Comparison of ENCODE assay signal across 8 cellular contexts in genomic region chr1:116418091-116418830, GRCh38. TPM values are rescaled to one million over a fixed set of nuclear protein-coding genes. Genes with fewer than 3 reads are reported as not detected.
A peak's percentile ranks its signal among the peaks of the same experiment; 100 is the strongest.
DNase-seq lines count a peak whose midpoint lies in the region; ATAC-seq, FAIRE-seq and TF ChIP-seq lines count a peak whose summit lies in the region.

No MANE protein-coding gene starts in this region.

- H3K79me2 ChIP-seq in H1 (ENCODE audit: control insufficient read depth in 1 of 2, insufficient read depth in 2 of 2, low read length in 2 of 2), result no peaks in the 10 kb centered on the region

- FAIRE-seq in H1 (lab: Jason Lieb, UNC), result no peak

- H2AK5ac ChIP-seq in H1 (ENCODE audit: low read depth, low read length), result no peak overlapping the region

- no peak for TF ChIP-seq EP300 in H1 (IDR thresholded peaks at IDR 0.05; ENCODE audit: borderline replicate concordance in 1 of 2, low read depth in 2 of 2, low read length in 2 of 2)

- no peaks in the 10 kb centered on the region for H3K79me1 ChIP-seq in H1 (ENCODE audit: low read depth, low read length)

- H3K4me1 ChIP-seq in H1 (replicated peaks in 1 of 4; ENCODE audit: control insufficient read depth in 3 of 4, insufficient read depth in 4 of 4, low read length in 3 of 4), result peaks cover 0 to 11% (median 6%) of the 10 kb centered on the region in 4 experiments; a peak in 6 of 7 replicates

- H3K9me3 ChIP-seq in H1 (ENCODE audit: insufficient read depth in 2 of 2, low read depth in 1 of 2, low read length in 1 of 2), result no peaks in the 10 kb centered on the region

- H4K5ac ChIP-seq in H1 (ENCODE audit: insufficient read length, low read depth, low read length), result peak overlapping the region; percentile 85

- H3K9ac ChIP-seq in H1 (replicated peaks in 1 of 4; ENCODE audit: extremely low read depth in 1 of 4, low read depth in 3 of 4, low read length in 3 of 4), result peak overlapping the region; percentile 76 to 91 (median 86)

- no peak overlapping the region for H3K14ac ChIP-seq in H1 (ENCODE audit: insufficient read length)

- peak overlapping the region; percentile 82 for H2BK5ac ChIP-seq in H1 (ENCODE audit: low read depth, low read length)

- H3K27ac ChIP-seq in C4-2B, result peak overlapping the region; percentile 79
- H3K27ac ChIP-seq in H1 (ENCODE audit: low read depth, low read length), result peak overlapping the region; percentile 24; the same call in 1 of the 2 replicates

- 6% methylated on average over 42 of the region's 48 CpGs; no CpG with 5 or more reads in 1 of the 2 experiments for WGBS in H1 (ENCODE audit: extremely low coverage in 1 of 2, insufficient coverage in 1 of 2, insufficient read length in 1 of 2, insufficient replicate concordance in 2 of 2, low coverage in 1 of 2, low lambda C conversion rate in 2 of 2, missing lambda C conversion rate in 1 of 2), 2 experiments

- TF ChIP-seq RAD21 in H1 (IDR thresholded peaks at IDR 0.05 in 1 of 2, conservative IDR thresholded peaks at IDR 0.05 in 1 of 2; ENCODE audit: low read depth in 2 of 2, low read length in 2 of 2), result peak in 1 of 2 experiments; percentile 11; a peak in 2 of 4 replicates

- peak overlapping the region; percentile 62; the same call in 1 of the 2 replicates for H2BK12ac ChIP-seq in H1 (ENCODE audit: low read depth, low read length)

- H3K4ac ChIP-seq in H1 (replicated peaks; ENCODE audit: insufficient read length, low read depth, low read length), result peak overlapping the region; percentile 76

- DNase-seq in NCI-H774 (lab: John Stamatoyannopoulos, UW), result peak; percentile 74
- DNase-seq in activated CD8-positive, alpha-beta memory T cell treated with anti-CD3 and anti-CD28 coated beads for 24 hours, result peak; percentile 94
- peak; percentile 53 to 92 for DNase-seq in H1 (ENCODE audit: low read depth in 1 of 2, low spot score in 2 of 2)
- DNase-seq in mesenteric fat pad (ENCODE audit: low spot score), result peak; percentile 92
- peak; percentile 70 for DNase-seq in stimulated activated CD8-positive, alpha-beta memory T cell treated with anti-CD3 and anti-CD28 coated beads, Interleukin-15, amount 100 ng/mL, for 1 hour (ENCODE audit: low read depth)

- no peak for TF ChIP-seq CTCF in C4-2B (conservative IDR thresholded peaks at IDR 0.05)
- no peak for TF ChIP-seq CTCF in H1 (IDR thresholded peaks at IDR 0.05; ENCODE audit: control extremely low read depth in 1 of 3, insufficient read depth in 1 of 3, low read depth in 1 of 3, low read length in 3 of 3)

- H3K4me2 ChIP-seq in H1 (ENCODE audit: insufficient read depth in 1 of 2, low read depth in 2 of 2, low read length in 2 of 2), result peak overlapping the region; percentile 83 to 89

- H4K20me1 ChIP-seq in H1 (replicated peaks in 1 of 2; ENCODE audit: control insufficient read depth in 1 of 2, insufficient read depth in 2 of 2, low read length in 2 of 2), result no peaks in the 10 kb centered on the region

- peak overlapping the region; percentile 98 for H2AFZ ChIP-seq in H1 (ENCODE audit: low read length)

- 0 out of 2 replicates have a peak overlapping the region, but pooled peaks have one; percentile 36 for H2BK15ac ChIP-seq in H1 (ENCODE audit: low read length)

- CTCF ChIA-PET in H1 (lab: Charles Lee; ENCODE audit: partially characterized antibody), result interaction anchor here (0.7 to 7.1 kb wide), 14 partner anchors 11 to 280 kb away, joined by 3 to 85 read pairs (median 4); no protein-coding TSS in a partner anchor

- H3K36me3 ChIP-seq in H1 (ENCODE audit: control insufficient read depth in 2 of 4, insufficient read depth in 4 of 4, low read length in 3 of 4), result no peaks in the 10 kb centered on the region

- no peak overlapping the region for H3K23ac ChIP-seq in H1 (ENCODE audit: insufficient read length)

- peak; percentile 89 for ATAC-seq in GM19328 (IDR thresholded peaks at IDR 0.05; ENCODE audit: unreplicated experiment)
- ATAC-seq in HG03460 (IDR thresholded peaks at IDR 0.05; ENCODE audit: unreplicated experiment), result peak; percentile 92

- peak overlapping the region; percentile 90; the same call in 1 of the 2 replicates for H4K8ac ChIP-seq in H1 (ENCODE audit: extremely low read depth, insufficient read depth, low read length)

- peak overlapping the region; percentile 65; the same call in 1 of the 2 replicates for H3K18ac ChIP-seq in H1 (ENCODE audit: extremely low read depth, low read length)

- H2BK120ac ChIP-seq in H1 (replicated peaks; ENCODE audit: low read depth, low read length), result peak overlapping the region; percentile 7

- no peak overlapping the region for H2BK20ac ChIP-seq in H1 (ENCODE audit: low read length)

- H3K4me3 ChIP-seq in H1 (ENCODE audit: extremely low read depth in 1 of 4, insufficient read depth in 2 of 4, low read depth in 3 of 4, low read length in 4 of 4), result peak overlapping the region; percentile 68 to 95 (median 82)

- POLR2A ChIA-PET in H1 (lab: Charles Lee; ENCODE audit: partially characterized antibody), result interaction anchor here (0.8 to 4.6 kb wide), 10 partner anchors 9 to 252 kb away, joined by 3 to 23 read pairs (median 4); partner anchors contain the start of gene ATP1A1

- H3K27me3 ChIP-seq in H1 (replicated peaks in 1 of 4; ENCODE audit: control insufficient read depth in 3 of 4, extremely low read depth in 1 of 4, insufficient read depth in 3 of 4, low read length in 3 of 4), result no peaks in the 10 kb centered on the region

- TF ChIP-seq POLR2A in H1 (IDR thresholded peaks at IDR 0.05; ENCODE audit: control extremely low read depth in 1 of 2, low read depth in 2 of 2, low read length in 2 of 2), result peak; percentile 76 to 94

- H3K56ac ChIP-seq in H1 (replicated peaks; ENCODE audit: insufficient read length, low read depth, low read length), result peak overlapping the region; percentile 19

- peaks cover 7% of the 10 kb centered on the region for H3K23me2 ChIP-seq in H1 (ENCODE audit: low read depth, low read length)

- peak overlapping the region; percentile 75 for H4K91ac ChIP-seq in H1 (replicated peaks; ENCODE audit: insufficient read length, low read length)

TF ChIP-seq in H1, 55 proteins besides CTCF, POLR2A, EP300 and RAD21 (continues in another document):
- peak; percentile 80; the same call in 1 of the 2 replicates for TF ChIP-seq TAF1 (IDR thresholded peaks at IDR 0.05; ENCODE audit: low read depth, low read length)
- no peak for TF ChIP-seq ZNF274 (IDR thresholded peaks at IDR 0.05; ENCODE audit: borderline replicate concordance, extremely low read depth, low read length)
- 0 out of 2 replicates have a peak, but pooled peaks have one; percentile 10 for TF ChIP-seq SP1 (IDR thresholded peaks at IDR 0.05; ENCODE audit: low read depth, low read length)
- TF ChIP-seq EGR1 (IDR thresholded peaks at IDR 0.05; ENCODE audit: borderline replicate concordance, low read depth, low read length), result no peak
- TF ChIP-seq PHF8 (conservative IDR thresholded peaks at IDR 0.05; ENCODE audit: low read depth, low read length), result peak; percentile 93
- no peak for TF ChIP-seq BCL11A (IDR thresholded peaks at IDR 0.05; ENCODE audit: low read depth in 2 of 2, low read length in 2 of 2)
- TF ChIP-seq CHD2 (IDR thresholded peaks at IDR 0.05; ENCODE audit: low read length), result peak; percentile 86
- no peak for TF ChIP-seq HDAC2 (IDR thresholded peaks at IDR 0.05; ENCODE audit: borderline replicate concordance in 1 of 2, low read depth in 2 of 2, low read length in 2 of 2)
- no peak for TF ChIP-seq MAFK (IDR thresholded peaks at IDR 0.05; ENCODE audit: low read depth, low read length)
- TF ChIP-seq POLR2AphosphoS5 (IDR thresholded peaks at IDR 0.05; ENCODE audit: low read depth, low read length), result peak; percentile 90

RNA-seq across cellular contexts. Expression of gene ATP1A1, which starts 45.2 kb away (rescaled TPM):
- total RNA-seq in H1 (2021; fragmentation: NEBNext Ultra II Directional; extraction: Animal tissue kit (Norgen Biotek cat#: 25700)), result 325 and 326 TPM in 2 replicates
- 196 and 222 TPM in 2 replicates for polyA plus RNA-seq in H1 (2011; rRNA removed)
- polyA plus RNA-seq in H1 (2011; cell fraction: cytosol; rRNA removed), result 303 TPM
- 248 TPM for polyA plus RNA-seq in H1 (2011; cell fraction: nucleus; rRNA removed)
- 307 to 322 TPM (median 314 TPM) in 4 replicates for polyA plus RNA-seq in H1 (2012, experiment 1 of 2)
- polyA plus RNA-seq in H1 (2012, experiment 2 of 2), result 161 TPM
- polyA plus RNA-seq in H1 (2013, experiment 1 of 2), result 339 TPM
- 324 TPM for polyA plus RNA-seq in H1 (2013, experiment 2 of 2)
- polyA minus RNA-seq in H1 (2011; rRNA and poly(A)+ RNA removed), result 506 and 517 TPM in 2 replicates
- 183 TPM for polyA minus RNA-seq in H1 (2011; cell fraction: cytosol; rRNA and poly(A)+ RNA removed)
- polyA minus RNA-seq in H1 (2011; cell fraction: nucleus; rRNA and poly(A)+ RNA removed), result 178 TPM
- 192 TPM for total RNA-seq in mesenteric fat pad

Comparison
In these comparisons a context has a peak if more than half of its experiments do, and no peak if none do; other contexts are left out.
1. Peak in every context shown above with its lines: DNase-seq, ATAC-seq, H3K4me3 ChIP-seq and H3K27ac ChIP-seq.